11 cellular contexts compared by ENCODE assay signal in genomic region chr12:49133014-49133413, GRCh38. TPM values are rescaled to one million over a fixed set of nuclear protein-coding genes. Genes with fewer than 3 reads are reported as not detected.
DNase-seq lines count a peak whose midpoint lies in the region; ATAC-seq and TF ChIP-seq lines count a peak whose summit lies in the region.
"Had no signal": no experiment of that assay in that cellular context is flagged by ENCODE, and none has a peak within 500 bp of the region (broad histone marks: within the 10 kb centered on the region; RNA-seq: fewer than 3 reads in every experiment).

No MANE protein-coding gene starts in this region.

- peaks cover 19 to 32% of the 10 kb centered on the region in 2 donors for H3K36me3 Mint-ChIP-seq in activated T-cell treated with anti-CD3 and anti-CD28 coated beads, Interleukin-2, amount 50 U/mL, for 72 hours (ENCODE audit: insufficient read depth in 2 of 2)
- peaks cover 29% of the 10 kb centered on the region for H3K36me3 Mint-ChIP-seq in CD8-positive, alpha-beta T cell

- no peak overlapping the region for H3K4me3 ChIP-seq in PC-9
- peak overlapping the region in 3 of 4 donors; percentile 10 to 98 (median 13) for H3K4me3 ChIP-seq in esophagus muscularis mucosa
- no peak overlapping the region for H3K4me3 ChIP-seq in testis
- H3K4me3 ChIP-seq in CD8-positive, alpha-beta T cell (ENCODE audit: low read depth, low read length), result no peak overlapping the region
- H3K4me3 ChIP-seq: thyroid gland had no signal

- 71% methylated on average over 5 of the region's 5 CpGs for WGBS in esophagus muscularis mucosa
- WGBS in testis, 2 donors, result 35 to 40% methylated on average over 5 of the region's 5 CpGs

- no peak overlapping the region for H3K27ac Mint-ChIP-seq in activated T-cell treated with anti-CD3 and anti-CD28 coated beads, Interleukin-2, amount 50 U/mL, for 72 hours
- no peak overlapping the region for H3K27ac Mint-ChIP-seq in CD8-positive, alpha-beta T cell

- no peak overlapping the region for H2AFZ ChIP-seq in PC-9

- no peaks in the 10 kb centered on the region for H3K9me3 ChIP-seq in PC-9 (ENCODE audit: insufficient read depth, low read depth)
- H3K9me3 ChIP-seq in esophagus muscularis mucosa, result no peaks in the 10 kb centered on the region
- no peaks in the 10 kb centered on the region for H3K9me3 ChIP-seq in testis
- no peaks in the 10 kb centered on the region for H3K9me3 ChIP-seq in CD8-positive, alpha-beta T cell (ENCODE audit: low read length)
- H3K9me3 ChIP-seq: thyroid gland had no signal

- TF ChIP-seq EP300 in esophagus muscularis mucosa (IDR thresholded peaks at IDR 0.05), result no peak

- H3F3A ChIP-seq in PC-9 (ENCODE audit: insufficient read depth, low read depth), result peaks cover 38% of the 10 kb centered on the region

- H3K9me2 ChIP-seq in PC-9 (ENCODE audit: insufficient read depth), result no peaks in the 10 kb centered on the region

- H3K4me2 ChIP-seq in PC-9, result peak overlapping the region; percentile 79

- no peak for DNase-seq in activated T-cell treated with anti-CD3 and anti-CD28 coated beads, Interleukin-2, amount 50 U/mL, for 72 hours
- DNase-seq in activated T-cell treated with anti-CD3 and anti-CD28 coated beads, Interleukin-2, amount 50 U/mL, for 1 hour, result no peak
- DNase-seq in PC-9 (no peak), esophagus muscularis mucosa (ENCODE audit: extremely low spot score) (no peak), testis (no peak), GM10266 (ENCODE audit: extremely low spot score) (no peak)
- no peak for DNase-seq in CD8-positive, alpha-beta T cell
- DNase-seq: EL, glutamatergic neuron, thyroid gland had no signal

- TF ChIP-seq CTCF in PC-9 (conservative IDR thresholded peaks at IDR 0.05) (no peak), esophagus muscularis mucosa (IDR thresholded peaks at IDR 0.05) (no peak), testis (IDR thresholded peaks at IDR 0.05) (no peak), GM10266 (IDR thresholded peaks at IDR 0.05; ENCODE audit: control insufficient read depth, insufficient read depth, low read depth, missing control alignments) (no peak)
- no peak for TF ChIP-seq CTCF in CD8-positive, alpha-beta T cell (IDR thresholded peaks at IDR 0.05)

- no TSS peak for BruUV-seq in PC-9 (replicated peaks; lab: Mats Ljungman, UMichigan)

- no peak overlapping the region for H3K27ac ChIP-seq in PC-9
- H3K27ac ChIP-seq in esophagus muscularis mucosa (replicated peaks in 1 of 4), result peak overlapping the region; percentile 99 to 100 (median 100)
- peak overlapping the region; percentile 48 to 100 for H3K27ac ChIP-seq in testis
- H3K27ac ChIP-seq in CD8-positive, alpha-beta T cell (ENCODE audit: low read depth, low read length), result no peak overlapping the region

- TF ChIP-seq POLR2A in esophagus muscularis mucosa (IDR thresholded peaks at IDR 0.05; ENCODE audit: low read depth), result no peak
- TF ChIP-seq POLR2A in testis (IDR thresholded peaks at IDR 0.05), result no peak

- CTCF ChIA-PET in PC-9 (lab: Charles Lee), result interaction anchor here (0.6 to 0.7 kb wide), 3 partner anchors 45 to 318 kb away, joined by 3 to 10 read pairs (median 7); no protein-coding TSS in a partner anchor
- CTCF ChIA-PET in CD8-positive, alpha-beta T cell (lab: Charles Lee), result interaction anchor here (0.9 to 3.9 kb wide), 6 partner anchors 30 to 102 kb away, joined by 3 to 55 read pairs (median 8); partner anchors contain the start of gene TUBA1A

- POLR2A ChIA-PET in PC-9 (lab: Charles Lee; ENCODE audit: unreplicated experiment), result interaction anchor here (0.6 to 0.9 kb wide), 3 partner anchors 55 to 133 kb away, joined by 6 to 16 read pairs (median 10); no protein-coding TSS in a partner anchor
- POLR2A ChIA-PET in CD8-positive, alpha-beta T cell (lab: Charles Lee), result interaction anchor here (1.5 to 4.9 kb wide), 3 partner anchors 23 to 133 kb away, joined by 5 to 117 read pairs (median 102); partner anchors contain the start of genes LMBR1L and TUBA1A

- peak overlapping the region; percentile 91 to 95 for H3K4me3 Mint-ChIP-seq in activated T-cell treated with anti-CD3 and anti-CD28 coated beads, Interleukin-2, amount 50 U/mL, for 72 hours
- no peak overlapping the region for H3K4me3 Mint-ChIP-seq in CD8-positive, alpha-beta T cell

- H3K4me1 Mint-ChIP-seq in activated T-cell treated with anti-CD3 and anti-CD28 coated beads, Interleukin-2, amount 50 U/mL, for 72 hours (ENCODE audit: low read depth), result peaks cover 40% of the 10 kb centered on the region
- H3K4me1 Mint-ChIP-seq in CD8-positive, alpha-beta T cell (ENCODE audit: low read depth), result peaks cover 32% of the 10 kb centered on the region

- no peaks in the 10 kb centered on the region for H3K9me3 Mint-ChIP-seq in activated T-cell treated with anti-CD3 and anti-CD28 coated beads, Interleukin-2, amount 50 U/mL, for 72 hours
- H3K9me3 Mint-ChIP-seq in CD8-positive, alpha-beta T cell, result no peaks in the 10 kb centered on the region

- H3K36me3 ChIP-seq in PC-9 (ENCODE audit: low read depth) (peaks cover 11% of the 10 kb centered on the region; the same call in 1 of the 2 replicates), esophagus muscularis mucosa (peaks cover 10 to 18% (median 16%) of the 10 kb centered on the region in 4 donors), testis (ENCODE audit: low read depth, missing control alignments) (peaks cover 4% of the 10 kb centered on the region)
- H3K36me3 ChIP-seq in CD8-positive, alpha-beta T cell (ENCODE audit: insufficient read depth, low read length), result no peaks in the 10 kb centered on the region

- H3K27me3 ChIP-seq in PC-9 (ENCODE audit: insufficient read depth, low read depth), result no peaks in the 10 kb centered on the region
- no peaks in the 10 kb centered on the region for H3K27me3 ChIP-seq in esophagus muscularis mucosa
- no peaks in the 10 kb centered on the region for H3K27me3 ChIP-seq in testis
- H3K27me3 ChIP-seq in CD8-positive, alpha-beta T cell (ENCODE audit: insufficient read depth, low read length), result no peaks in the 10 kb centered on the region
- H3K27me3 ChIP-seq: thyroid gland had no signal

- H3K4me1 ChIP-seq in PC-9 (replicated peaks; ENCODE audit: insufficient read depth), result peaks cover 26% of the 10 kb centered on the region
- peaks cover 20 to 42% (median 38%) of the 10 kb centered on the region in 4 donors for H3K4me1 ChIP-seq in esophagus muscularis mucosa
- peaks cover 23% of the 10 kb centered on the region for H3K4me1 ChIP-seq in testis
- H3K4me1 ChIP-seq in CD8-positive, alpha-beta T cell (ENCODE audit: insufficient read depth, low read length), result peaks cover 25% of the 10 kb centered on the region

- peaks cover 38% of the 10 kb centered on the region for H3K79me2 ChIP-seq in PC-9 (ENCODE audit: low read depth)

- intact Hi-C loops in PC-9 (cut with micrococcal nuclease; ENCODE audit: unreplicated experiment) (loop anchor here (5.0 kb wide), 1 partner anchor 69 kb away; no protein-coding TSS in a partner anchor), esophagus muscularis mucosa (cut with DNase I) (no loop called here), testis (cut with DNase I; ENCODE audit: low total_unique reads) (loop anchor here (5.0 kb wide), 1 partner anchor 99 kb away; no protein-coding TSS in a partner anchor)
- intact Hi-C loops in CD8-positive, alpha-beta T cell (cut with DNase I, micrococcal nuclease), result loop anchor here in 1 of 2 experiments (5.0 kb wide), 3 partner anchors 189 to 1629 kb away; partner anchors contain the start of genes ATF1, DDX23 and TROAP

- ATAC-seq in activated T-cell treated with anti-CD3 and anti-CD28 coated beads, Interleukin-2, amount 50 U/mL, for 72 hours (replicated peaks in 1 of 2), result no peak
- no peak for ATAC-seq in GM18858 (IDR thresholded peaks at IDR 0.05; ENCODE audit: unreplicated experiment)
- no peak for ATAC-seq in CD8-positive, alpha-beta T cell

- H3K27me3 Mint-ChIP-seq in activated T-cell treated with anti-CD3 and anti-CD28 coated beads, Interleukin-2, amount 50 U/mL, for 72 hours (ENCODE audit: low read depth), result no peaks in the 10 kb centered on the region
- H3K27me3 Mint-ChIP-seq in CD8-positive, alpha-beta T cell (ENCODE audit: low read depth), result no peaks in the 10 kb centered on the region

- no peaks in the 10 kb centered on the region for H4K20me1 ChIP-seq in PC-9 (ENCODE audit: insufficient read depth)

RNA-seq across cellular contexts. Expression of gene TUBA1B, which starts 1.8 kb away (rescaled TPM):
- 100 to 1,000 TPM; 851 to 922 TPM for total RNA-seq in activated T-cell treated with anti-CD3 and anti-CD28 coated beads, Interleukin-2, amount 50 U/mL, for 72 hours
- 930 and 1,061 TPM in 2 replicates for total RNA-seq in PC-9 (2021)
- total RNA-seq in esophagus muscularis mucosa, result 1,000 to 10,000 TPM in 1 of 4 donors, 100 to 1,000 TPM in 3; 739 to 1,057 (median 846) TPM
- total RNA-seq in testis, result 1,000 to 10,000 TPM in 1 of 2 donors, 100 to 1,000 TPM in 1; 642 to 1,178 TPM
- 894 TPM for polyA plus RNA-seq in testis (ENCODE audit: insufficient read depth, low read depth, low replicate concordance)
- total RNA-seq in CD8-positive, alpha-beta T cell, result 100 to 1,000 TPM; 103 to 105 TPM

RNA-seq across cellular contexts. Expression of gene LMBR1L, which starts 22.4 kb away (rescaled TPM):
- total RNA-seq in activated T-cell treated with anti-CD3 and anti-CD28 coated beads, Interleukin-2, amount 50 U/mL, for 72 hours, result 100 to 1,000 TPM in 1 of 2 donors, 10 to 100 TPM in 1; 80.0 to 108 TPM
- total RNA-seq in PC-9 (2021) (53.9 and 63.3 TPM in 2 replicates), esophagus muscularis mucosa (10 to 100 TPM; 24.7 to 54.0 (median 34.3) TPM), testis (100 to 1,000 TPM; 223 to 265 TPM)
- polyA plus RNA-seq in testis (ENCODE audit: insufficient read depth, low read depth, low replicate concordance), result 178 TPM
- 100 to 1,000 TPM; 464 to 497 TPM for total RNA-seq in CD8-positive, alpha-beta T cell

RNA-seq across cellular contexts. Expression of gene DHH, which starts 38.4 kb away (rescaled TPM):
- under 1 TPM; 0.12 to 0.41 TPM for total RNA-seq in activated T-cell treated with anti-CD3 and anti-CD28 coated beads, Interleukin-2, amount 50 U/mL, for 72 hours
- 0.13 and 0.28 TPM in 2 replicates for total RNA-seq in PC-9 (2021)
- 1 to 10 TPM in 3 of 4 donors, under 1 TPM in 1; 0.66 to 3.0 (median 1.9) TPM for total RNA-seq in esophagus muscularis mucosa
- 100 to 1,000 TPM in 1 of 2 donors, 10 to 100 TPM in 1; 97.6 to 148 TPM for total RNA-seq in testis
- polyA plus RNA-seq in testis (ENCODE audit: insufficient read depth, low read depth, low replicate concordance), result 40.0 TPM
- total RNA-seq in CD8-positive, alpha-beta T cell, result under 1 TPM; 0.71 to 0.78 TPM

RNA-seq across cellular contexts. Expression of gene TUBA1A, which starts 55.9 kb away (rescaled TPM):
- total RNA-seq in activated T-cell treated with anti-CD3 and anti-CD28 coated beads, Interleukin-2, amount 50 U/mL, for 72 hours, result 10 to 100 TPM; 77.6 to 82.6 TPM
- total RNA-seq in PC-9 (2021) (14.1 and 14.2 TPM in 2 replicates), esophagus muscularis mucosa (1,000 to 10,000 TPM in 2 of 4 donors, 100 to 1,000 TPM in 2; 534 to 1,110 (median 887) TPM), testis (100 to 1,000 TPM; 156 to 269 TPM)
- 282 TPM for polyA plus RNA-seq in testis (ENCODE audit: insufficient read depth, low read depth, low replicate concordance)
- 100 to 1,000 TPM; 209 to 225 TPM for total RNA-seq in CD8-positive, alpha-beta T cell

Comparison
In these comparisons a context has a peak if more than half of its experiments do, and no peak if none do; other contexts are left out.
1. H3K27ac ChIP-seq: peak in esophagus muscularis mucosa (4 of 4) and testis (2 of 2); none in PC-9 (single experiment) and CD8-positive, alpha-beta T cell (single experiment).
2. H3K4me3 ChIP-seq: peak in esophagus muscularis mucosa (3 of 4); none in PC-9 (single experiment), testis (0 of 2) and CD8-positive, alpha-beta T cell (single experiment).
3. RNA of gene DHH, which starts 38.4 kb away (total RNA-seq): 97.6 to 148 TPM in testis; 0.66 to 3.0 TPM in esophagus muscularis mucosa, 0.71 to 0.78 TPM in CD8-positive, alpha-beta T cell, 0.12 to 0.41 TPM in activated T-cell treated with anti-CD3 and anti-CD28 coated beads, Interleukin-2, amount 50 U/mL, for 72 hours and 0.13 to 0.28 TPM in PC-9; every median in the first group is over 10 times any median in the second.